ENCODE assay signal across 11 cellular contexts in the genomic region with DNA sequence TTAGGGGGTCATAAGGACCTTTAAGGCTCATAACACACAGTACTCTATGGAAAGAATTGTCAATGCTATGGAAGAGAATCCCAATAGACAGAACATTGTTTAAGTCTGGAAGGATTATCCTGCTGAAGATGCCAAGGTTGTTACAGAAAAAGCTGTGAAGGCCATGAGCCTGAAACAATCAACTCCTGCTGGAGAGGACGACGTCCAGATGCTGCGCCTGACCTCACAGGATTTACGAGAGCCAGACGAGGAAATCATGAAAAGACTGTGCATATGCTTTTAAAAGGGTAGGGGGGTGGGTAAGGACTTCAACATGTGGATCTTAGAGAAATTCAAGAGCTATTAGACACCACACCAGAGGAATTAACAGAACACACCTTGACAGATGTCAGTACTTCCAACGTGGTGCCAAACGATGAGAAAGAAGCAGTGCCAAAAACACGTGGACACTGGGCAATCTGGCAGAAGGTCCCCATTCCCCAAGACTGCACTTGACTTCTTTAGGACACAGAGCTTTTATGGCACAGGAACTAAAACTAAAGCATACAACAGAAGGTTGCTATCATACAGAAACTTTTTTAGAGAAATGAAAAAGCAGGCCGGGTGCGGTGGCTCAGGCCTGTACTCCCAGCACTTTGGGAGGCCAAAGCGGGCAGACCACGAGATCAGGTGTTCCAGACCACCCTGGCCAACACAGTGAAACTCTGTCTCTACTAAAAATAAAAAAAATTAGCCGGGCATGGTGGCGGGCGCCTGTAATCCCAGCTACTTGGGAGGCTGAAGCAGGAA. TPM values are rescaled to one million over a fixed set of nuclear protein-coding genes. Genes with fewer than 3 reads are reported as not detected.
DNase-seq lines count a peak whose midpoint lies in the region; ATAC-seq and TF ChIP-seq lines count a peak whose summit lies in the region.
"Had no signal": no experiment of that assay in that cellular context is flagged by ENCODE, and none has a peak within 500 bp of the region (broad histone marks: within the 10 kb centered on the region; RNA-seq: fewer than 3 reads in every experiment).

No MANE protein-coding gene starts in this region.

- H3K4me1 Mint-ChIP-seq in HFFc6 (ENCODE audit: low read depth) (peaks cover 32% of the 10 kb centered on the region), nephron (peaks cover 34% of the 10 kb centered on the region)

- H3K27me3 Mint-ChIP-seq in HFFc6 (ENCODE audit: insufficient read depth), result peaks cover 2% of the 10 kb centered on the region
- no peaks in the 10 kb centered on the region for H3K27me3 Mint-ChIP-seq in nephron (ENCODE audit: low read depth)

- H3K36me3 Mint-ChIP-seq in HFFc6 (ENCODE audit: low read depth) (peaks cover 15% of the 10 kb centered on the region), nephron (ENCODE audit: low read depth) (peaks cover 27% of the 10 kb centered on the region)

- no peak overlapping the region for H3K4me3 Mint-ChIP-seq in HFFc6
- no peak overlapping the region for H3K4me3 Mint-ChIP-seq in nephron

- H3K27ac ChIP-seq in C4-2B, result peak overlapping the region; percentile 58
- H3K27ac ChIP-seq in cingulate gyrus (ENCODE audit: low read depth, low read length), result peak overlapping the region; percentile 56

- TF ChIP-seq CTCF in C4-2B (conservative IDR thresholded peaks at IDR 0.05) (no peak), HFFc6 (IDR thresholded peaks at IDR 0.05) (no peak), nephron (IDR thresholded peaks at IDR 0.05; ENCODE audit: unreplicated experiment in 3 of 3) (no peak)

- H3K9me3 Mint-ChIP-seq in HFFc6 (no peaks in the 10 kb centered on the region), nephron (no peaks in the 10 kb centered on the region)

- no peak for ATAC-seq in HG02938 (IDR thresholded peaks at IDR 0.05; ENCODE audit: unreplicated experiment)
- no peak for ATAC-seq in HG03097 (IDR thresholded peaks at IDR 0.05; ENCODE audit: low FRiP score, unreplicated experiment)

- H3K27ac Mint-ChIP-seq in HFFc6, result peak overlapping the region; percentile 61
- H3K27ac Mint-ChIP-seq in nephron, result peak overlapping the region; percentile 17 to 68 (median 37)

- DNase-seq in HFFc6, result no peak
- DNase-seq in dermis blood vessel endothelial cell, result no peak
- no peak for DNase-seq in NCI-H2029 (lab: John Stamatoyannopoulos, UW)
- DNase-seq: COR-L47; NCI-H1930; stimulated activated CD4-positive, alpha-beta T cell treated with anti-CD3 and anti-CD28 coated beads, Interleukin-2, amount 100 ng/mL, for 48 hours had no signal

RNA-seq across cellular contexts. Expression of gene GNB1, which starts 43.2 kb away (rescaled TPM):
- total RNA-seq in HFFc6 (2021; fragmentation: NEBNext Ultra II Directional; extraction: Animal tissue kit (Norgen Biotek cat#: 25700)), result 100 to 1,000 TPM; 502 to 618 (median 574) TPM
- total RNA-seq in dermis blood vessel endothelial cell, result 87.8 and 181 TPM in 2 replicates
